8 cellular contexts compared by ENCODE assay signal in the genomic region with DNA sequence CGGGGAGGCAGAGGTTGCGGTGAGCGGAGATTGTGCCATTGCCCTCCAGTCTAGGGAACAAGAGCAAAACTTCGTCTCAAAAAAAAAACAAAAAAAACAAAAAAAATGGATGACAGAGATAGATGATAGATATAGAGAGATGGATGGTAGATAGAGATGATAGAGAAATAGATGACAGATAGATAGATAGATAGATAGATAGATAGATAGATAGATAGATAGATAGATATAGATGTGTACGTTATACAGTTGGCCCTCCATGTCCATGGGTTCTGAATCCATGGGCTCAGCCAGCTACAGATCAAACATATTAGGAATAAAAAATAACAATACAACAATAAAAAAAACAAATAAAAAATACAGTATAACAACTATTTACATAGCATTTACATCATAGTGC.
"Had no signal": no experiment of that assay in that cellular context is flagged by ENCODE, and none has a peak within 500 bp of the region (broad histone marks: within the 10 kb centered on the region; RNA-seq: fewer than 3 reads in every experiment).

No MANE protein-coding gene starts in this region.

- H3K27ac ChIP-seq: HL-60, KMS-11 had no signal

- FAIRE-seq: HepG2, HTR-8/SVneo had no signal

- DNase-seq: IMR-90, KBM-7, KG1 had no signal

- H3K9me3 Mint-ChIP-seq: IgD-negative memory B cell had no signal

- ATAC-seq: HepG2 had no signal

- H3K4me3 Mint-ChIP-seq: IgD-negative memory B cell had no signal

- H3K9ac ChIP-seq: KMS-11 had no signal

- H3K4me2 ChIP-seq: KMS-11 had no signal
